1 cellular context compared by ENCODE assay signal in genomic region chr6:28161410-28162079, GRCh38.
TF ChIP-seq lines count a peak whose summit lies in the region.

No MANE protein-coding gene starts in this region.

TF ChIP-seq in HepG2, 621 proteins besides CTCF, POLR2A, EP300 and RAD21 (continued from another document and continues in another):
- TF ChIP-seq, protein P1, sequence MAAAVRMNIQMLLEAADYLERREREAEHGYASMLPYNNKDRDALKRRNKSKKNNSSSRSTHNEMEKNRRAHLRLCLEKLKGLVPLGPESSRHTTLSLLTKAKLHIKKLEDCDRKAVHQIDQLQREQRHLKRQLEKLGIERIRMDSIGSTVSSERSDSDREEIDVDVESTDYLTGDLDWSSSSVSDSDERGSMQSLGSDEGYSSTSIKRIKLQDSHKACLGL (CRISPR knock-in tag; IDR thresholded peaks at IDR 0.05) = 0 out of 2 replicates have a peak, but pooled peaks have one; percentile 65
- TF ChIP-seq HDAC1 (CRISPR knock-in tag; IDR thresholded peaks at IDR 0.05) (peak; percentile 58; the same call in 1 of the 2 replicates), TCF7 (IDR thresholded peaks at IDR 0.05; ENCODE audit: low read depth) (no peak), PCBP1 (IDR thresholded peaks at IDR 0.05; ENCODE audit: borderline replicate concordance, low read depth, low read length) (no peak), PLRG1 (conservative IDR thresholded peaks at IDR 0.05) (no peak), ZNF138 (CRISPR knock-in tag; IDR thresholded peaks at IDR 0.05; ENCODE audit: low read depth) (no peak), MBNL3 (CRISPR knock-in tag; conservative IDR thresholded peaks at IDR 0.05) (no peak), ZNF704 (CRISPR knock-in tag; IDR thresholded peaks at IDR 0.05; ENCODE audit: borderline replicate concordance) (peak; percentile 84), SAP130 (CRISPR knock-in tag; IDR thresholded peaks at IDR 0.05; ENCODE audit: low read depth) (peak; percentile 79), GABPA (IDR thresholded peaks at IDR 0.05; ENCODE audit: low read depth, low read length) (peak; percentile 87), GABPA (CRISPR knock-in tag; IDR thresholded peaks at IDR 0.05; ENCODE audit: low read depth) (peak; percentile 97), ZNF292 (CRISPR knock-in tag; IDR thresholded peaks at IDR 0.05; ENCODE audit: borderline replicate concordance, low read depth) (no peak), PAF1 (CRISPR knock-in tag; IDR thresholded peaks at IDR 0.05) (no peak), NFYB (CRISPR knock-in tag; IDR thresholded peaks at IDR 0.05) (0 out of 2 replicates have a peak, but pooled peaks have one; percentile 16), CREM (IDR thresholded peaks at IDR 0.05) (0 out of 2 replicates have a peak, but pooled peaks have one; percentile 19), CREM (CRISPR knock-in tag; IDR thresholded peaks at IDR 0.05) (no peak), NCOR1 (IDR thresholded peaks at IDR 0.05; ENCODE audit: borderline replicate concordance, low read length) (no peak), IRF9 (CRISPR knock-in tag; IDR thresholded peaks at IDR 0.05; ENCODE audit: borderline replicate concordance) (peak; percentile 65; the same call in 1 of the 2 replicates), ZNF180 (CRISPR knock-in tag; IDR thresholded peaks at IDR 0.05; ENCODE audit: borderline replicate concordance, low read depth) (no peak), GTF3A (CRISPR knock-in tag; conservative IDR thresholded peaks at IDR 0.05) (no peak), MTF1 (CRISPR knock-in tag; IDR thresholded peaks at IDR 0.05) (no peak), ZNF839 (CRISPR knock-in tag; IDR thresholded peaks at IDR 0.05; ENCODE audit: borderline replicate concordance) (no peak), ZNF891 (CRISPR knock-in tag; IDR thresholded peaks at IDR 0.05) (no peak), YEATS2 (CRISPR knock-in tag; IDR thresholded peaks at IDR 0.05; ENCODE audit: borderline replicate concordance) (peak; percentile 90; the same call in 1 of the 2 replicates), ZNF609 (CRISPR knock-in tag; IDR thresholded peaks at IDR 0.05; ENCODE audit: borderline replicate concordance) (no peak), RBFOX2 (IDR thresholded peaks at IDR 0.05; ENCODE audit: low read depth, low read length) (peak; percentile 86), ZNF772 (CRISPR knock-in tag; IDR thresholded peaks at IDR 0.05) (peak; percentile 68), ZNF580 (CRISPR knock-in tag; IDR thresholded peaks at IDR 0.05; ENCODE audit: borderline replicate concordance, low read depth) (peak; percentile 79; the same call in 1 of the 2 replicates), CHCHD3 (CRISPR knock-in tag; IDR thresholded peaks at IDR 0.05) (no peak), ZNF446 (CRISPR knock-in tag; IDR thresholded peaks at IDR 0.05) (0 out of 2 replicates have a peak, but pooled peaks have one; percentile 35), SMAD1 (CRISPR knock-in tag; IDR thresholded peaks at IDR 0.05; ENCODE audit: borderline replicate concordance, low read depth) (no peak), TFE3 (CRISPR knock-in tag; IDR thresholded peaks at IDR 0.05) (peak; percentile 68), NKX3-1 (CRISPR knock-in tag; IDR thresholded peaks at IDR 0.05) (0 out of 2 replicates have a peak, but pooled peaks have one; percentile 27), SALL1 (CRISPR knock-in tag; IDR thresholded peaks at IDR 0.05) (peak; percentile 76), SSRP1 (CRISPR knock-in tag; IDR thresholded peaks at IDR 0.05) (0 out of 2 replicates have a peak, but pooled peaks have one; percentile 22), ZNF720 (CRISPR knock-in tag; IDR thresholded peaks at IDR 0.05) (no peak), ZNF124 (CRISPR knock-in tag; IDR thresholded peaks at IDR 0.05) (peak; percentile 73; the same call in 1 of the 2 replicates), KLF16 (CRISPR knock-in tag; IDR thresholded peaks at IDR 0.05) (peak in 1 of 2 experiments; percentile 81; a peak in 1 of 4 replicates), RBM39 (IDR thresholded peaks at IDR 0.05; ENCODE audit: low read depth, low read length, poor library complexity, severe bottlenecking) (no peak)
- TF ChIP-seq, protein P2, sequence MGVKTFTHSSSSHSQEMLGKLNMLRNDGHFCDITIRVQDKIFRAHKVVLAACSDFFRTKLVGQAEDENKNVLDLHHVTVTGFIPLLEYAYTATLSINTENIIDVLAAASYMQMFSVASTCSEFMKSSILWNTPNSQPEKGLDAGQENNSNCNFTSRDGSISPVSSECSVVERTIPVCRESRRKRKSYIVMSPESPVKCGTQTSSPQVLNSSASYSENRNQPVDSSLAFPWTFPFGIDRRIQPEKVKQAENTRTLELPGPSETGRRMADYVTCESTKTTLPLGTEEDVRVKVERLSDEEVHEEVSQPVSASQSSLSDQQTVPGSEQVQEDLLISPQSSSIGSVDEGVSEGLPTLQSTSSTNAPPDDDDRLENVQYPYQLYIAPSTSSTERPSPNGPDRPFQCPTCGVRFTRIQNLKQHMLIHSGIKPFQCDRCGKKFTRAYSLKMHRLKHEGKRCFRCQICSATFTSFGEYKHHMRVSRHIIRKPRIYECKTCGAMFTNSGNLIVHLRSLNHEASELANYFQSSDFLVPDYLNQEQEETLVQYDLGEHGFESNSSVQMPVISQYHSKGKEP (CRISPR knock-in tag; IDR thresholded peaks at IDR 0.05) = 0 out of 2 replicates have a peak, but pooled peaks have one; percentile 23
- TF ChIP-seq, protein P3, sequence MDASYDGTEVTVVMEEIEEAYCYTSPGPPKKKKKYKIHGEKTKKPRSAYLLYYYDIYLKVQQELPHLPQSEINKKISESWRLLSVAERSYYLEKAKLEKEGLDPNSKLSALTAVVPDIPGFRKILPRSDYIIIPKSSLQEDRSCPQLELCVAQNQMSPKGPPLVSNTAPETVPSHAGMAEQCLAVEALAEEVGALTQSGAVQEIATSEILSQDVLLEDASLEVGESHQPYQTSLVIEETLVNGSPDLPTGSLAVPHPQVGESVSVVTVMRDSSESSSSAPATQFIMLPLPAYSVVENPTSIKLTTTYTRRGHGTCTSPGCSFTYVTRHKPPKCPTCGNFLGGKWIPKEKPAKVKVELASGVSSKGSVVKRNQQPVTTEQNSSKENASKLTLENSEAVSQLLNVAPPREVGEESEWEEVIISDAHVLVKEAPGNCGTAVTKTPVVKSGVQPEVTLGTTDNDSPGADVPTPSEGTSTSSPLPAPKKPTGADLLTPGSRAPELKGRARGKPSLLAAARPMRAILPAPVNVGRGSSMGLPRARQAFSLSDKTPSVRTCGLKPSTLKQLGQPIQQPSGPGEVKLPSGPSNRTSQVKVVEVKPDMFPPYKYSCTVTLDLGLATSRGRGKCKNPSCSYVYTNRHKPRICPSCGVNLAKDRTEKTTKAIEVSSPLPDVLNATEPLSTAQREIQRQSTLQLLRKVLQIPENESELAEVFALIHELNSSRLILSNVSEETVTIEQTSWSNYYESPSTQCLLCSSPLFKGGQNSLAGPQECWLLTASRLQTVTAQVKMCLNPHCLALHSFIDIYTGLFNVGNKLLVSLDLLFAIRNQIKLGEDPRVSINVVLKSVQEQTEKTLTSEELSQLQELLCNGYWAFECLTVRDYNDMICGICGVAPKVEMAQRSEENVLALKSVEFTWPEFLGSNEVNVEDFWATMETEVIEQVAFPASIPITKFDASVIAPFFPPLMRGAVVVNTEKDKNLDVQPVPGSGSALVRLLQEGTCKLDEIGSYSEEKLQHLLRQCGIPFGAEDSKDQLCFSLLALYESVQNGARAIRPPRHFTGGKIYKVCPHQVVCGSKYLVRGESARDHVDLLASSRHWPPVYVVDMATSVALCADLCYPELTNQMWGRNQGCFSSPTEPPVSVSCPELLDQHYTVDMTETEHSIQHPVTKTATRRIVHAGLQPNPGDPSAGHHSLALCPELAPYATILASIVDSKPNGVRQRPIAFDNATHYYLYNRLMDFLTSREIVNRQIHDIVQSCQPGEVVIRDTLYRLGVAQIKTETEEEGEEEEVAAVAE (CRISPR knock-in tag; IDR thresholded peaks at IDR 0.05; ENCODE audit: borderline replicate concordance) = peak; percentile 75
- TF ChIP-seq, protein P4, sequence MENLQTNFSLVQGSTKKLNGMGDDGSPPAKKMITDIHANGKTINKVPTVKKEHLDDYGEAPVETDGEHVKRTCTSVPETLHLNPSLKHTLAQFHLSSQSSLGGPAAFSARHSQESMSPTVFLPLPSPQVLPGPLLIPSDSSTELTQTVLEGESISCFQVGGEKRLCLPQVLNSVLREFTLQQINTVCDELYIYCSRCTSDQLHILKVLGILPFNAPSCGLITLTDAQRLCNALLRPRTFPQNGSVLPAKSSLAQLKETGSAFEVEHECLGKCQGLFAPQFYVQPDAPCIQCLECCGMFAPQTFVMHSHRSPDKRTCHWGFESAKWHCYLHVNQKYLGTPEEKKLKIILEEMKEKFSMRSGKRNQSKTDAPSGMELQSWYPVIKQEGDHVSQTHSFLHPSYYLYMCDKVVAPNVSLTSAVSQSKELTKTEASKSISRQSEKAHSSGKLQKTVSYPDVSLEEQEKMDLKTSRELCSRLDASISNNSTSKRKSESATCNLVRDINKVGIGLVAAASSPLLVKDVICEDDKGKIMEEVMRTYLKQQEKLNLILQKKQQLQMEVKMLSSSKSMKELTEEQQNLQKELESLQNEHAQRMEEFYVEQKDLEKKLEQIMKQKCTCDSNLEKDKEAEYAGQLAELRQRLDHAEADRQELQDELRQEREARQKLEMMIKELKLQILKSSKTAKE (CRISPR knock-in tag; IDR thresholded peaks at IDR 0.05; ENCODE audit: borderline replicate concordance) = no peak
- TF ChIP-seq, protein P5, sequence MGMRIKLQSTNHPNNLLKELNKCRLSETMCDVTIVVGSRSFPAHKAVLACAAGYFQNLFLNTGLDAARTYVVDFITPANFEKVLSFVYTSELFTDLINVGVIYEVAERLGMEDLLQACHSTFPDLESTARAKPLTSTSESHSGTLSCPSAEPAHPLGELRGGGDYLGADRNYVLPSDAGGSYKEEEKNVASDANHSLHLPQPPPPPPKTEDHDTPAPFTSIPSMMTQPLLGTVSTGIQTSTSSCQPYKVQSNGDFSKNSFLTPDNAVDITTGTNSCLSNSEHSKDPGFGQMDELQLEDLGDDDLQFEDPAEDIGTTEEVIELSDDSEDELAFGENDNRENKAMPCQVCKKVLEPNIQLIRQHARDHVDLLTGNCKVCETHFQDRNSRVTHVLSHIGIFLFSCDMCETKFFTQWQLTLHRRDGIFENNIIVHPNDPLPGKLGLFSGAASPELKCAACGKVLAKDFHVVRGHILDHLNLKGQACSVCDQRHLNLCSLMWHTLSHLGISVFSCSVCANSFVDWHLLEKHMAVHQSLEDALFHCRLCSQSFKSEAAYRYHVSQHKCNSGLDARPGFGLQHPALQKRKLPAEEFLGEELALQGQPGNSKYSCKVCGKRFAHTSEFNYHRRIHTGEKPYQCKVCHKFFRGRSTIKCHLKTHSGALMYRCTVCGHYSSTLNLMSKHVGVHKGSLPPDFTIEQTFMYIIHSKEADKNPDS (CRISPR knock-in tag; IDR thresholded peaks at IDR 0.05) = no peak
